In genomic region chr3:177836671-177837070, GRCh38 we compare ENCODE assay signal across 11 cellular contexts.
DNase-seq lines count a peak whose midpoint lies in the region; ATAC-seq and TF ChIP-seq lines count a peak whose summit lies in the region.
"Had no signal": no experiment of that assay in that cellular context is flagged by ENCODE, and none has a peak within 500 bp of the region (broad histone marks: within the 10 kb centered on the region; RNA-seq: fewer than 3 reads in every experiment).

No MANE protein-coding gene starts in this region.

- WGBS in transverse colon (ENCODE audit: low coverage in 1 of 2), 2 donors, result 60 to 71% methylated on average over 3 to 5 of the region's 5 CpGs

- no peak for TF ChIP-seq EP300 in transverse colon (IDR thresholded peaks at IDR 0.05; ENCODE audit: low read depth)

- H3K9me3 ChIP-seq in right atrium auricular region (no peaks in the 10 kb centered on the region), adipocyte (ENCODE audit: control insufficient read depth, low read length) (no peaks in the 10 kb centered on the region), transverse colon (no peaks in the 10 kb centered on the region)

- H3K9ac ChIP-seq in adipocyte (ENCODE audit: low read length), result peak overlapping the region; percentile 74

- DNase-seq in Right ventricle myocardium inferior (ENCODE audit: missing footprints) (no peak), right atrium auricular region (ENCODE audit: low spot score) (no peak), adipocyte (ENCODE audit: low read depth) (no peak), iris pigment epithelial cell (ENCODE audit: low read depth) (peak; percentile 69), transverse colon (no peak), ecto neural progenitor cell (ENCODE audit: low spot score) (no peak)
- DNase-seq: ACHN, H7, NCI-H1694 treated with DMSO at 0.1 percent for 48 hours had no signal

- no peak for TF ChIP-seq POLR2A in transverse colon (IDR thresholded peaks at IDR 0.05)

- no peaks in the 10 kb centered on the region for H3K27me3 ChIP-seq in right atrium auricular region
- H3K27me3 ChIP-seq in adipocyte (replicated peaks; ENCODE audit: control insufficient read depth, insufficient read depth, low read length), result no peaks in the 10 kb centered on the region
- H3K27me3 ChIP-seq in transverse colon, result no peaks in the 10 kb centered on the region

- H3K27ac ChIP-seq in right atrium auricular region (peak overlapping the region in 1 of 2 donors; percentile 36), transverse colon (peak overlapping the region; percentile 6 to 28 (median 18))

- intact Hi-C loops in Right ventricle myocardium inferior (cut with DNase I) (no loop called here), transverse colon (cut with DNase I; ENCODE audit: low total_unique reads) (no loop called here)

- in situ Hi-C loops in transverse colon (cut with MboI; ENCODE audit: low pct_ligation_motif_present in 1 of 4, low pct_unique_long_range_greater_than_20kb in 1 of 4, low sequenced_read_pairs in 3 of 4), result no loop called here

- TF ChIP-seq CTCF in right atrium auricular region (IDR thresholded peaks at IDR 0.05), result no peak
- no peak for TF ChIP-seq CTCF in transverse colon (IDR thresholded peaks at IDR 0.05)

- peak; percentile 26 for ATAC-seq in Right ventricle myocardium inferior
- ATAC-seq in GM21529 (IDR thresholded peaks at IDR 0.05; ENCODE audit: unreplicated experiment), result no peak
- ATAC-seq in GM18870 (IDR thresholded peaks at IDR 0.05; ENCODE audit: unreplicated experiment), result no peak

- H3K36me3 ChIP-seq in right atrium auricular region (no peaks in the 10 kb centered on the region), adipocyte (ENCODE audit: control insufficient read depth, insufficient read depth, low read length, severe bottlenecking) (no peaks in the 10 kb centered on the region), transverse colon (no peaks in the 10 kb centered on the region)

- H3K4me1 ChIP-seq in right atrium auricular region, result peaks cover 0 to 8% of the 10 kb centered on the region in 2 donors
- peaks cover 49% of the 10 kb centered on the region for H3K4me1 ChIP-seq in adipocyte (ENCODE audit: control insufficient read depth, insufficient read depth, low read length)
- H3K4me1 ChIP-seq in transverse colon, result peaks cover 0 to 6% (median 3%) of the 10 kb centered on the region in 4 donors

- H3K4me3 ChIP-seq in right atrium auricular region, result no peak overlapping the region
- no peak overlapping the region for H3K4me3 ChIP-seq in adipocyte (ENCODE audit: low read length)
- H3K4me3 ChIP-seq in transverse colon, result no peak overlapping the region
